9 cellular contexts compared by ENCODE assay signal in genomic region chr10:123154943-123155505, GRCh38. TPM values are rescaled to one million over a fixed set of nuclear protein-coding genes. Genes with fewer than 3 reads are reported as not detected.
DNase-seq lines count a peak whose midpoint lies in the region; ATAC-seq and TF ChIP-seq lines count a peak whose summit lies in the region.
"Had no signal": no experiment of that assay in that cellular context is flagged by ENCODE, and none has a peak within 500 bp of the region (broad histone marks: within the 10 kb centered on the region; RNA-seq: fewer than 3 reads in every experiment).

No MANE protein-coding gene starts in this region.

- H3K4me3 ChIP-seq in skeletal muscle tissue (ENCODE audit: low read length in 3 of 3), result peak overlapping the region; percentile 85 to 93 (median 93)

- H3K9me3 ChIP-seq in skeletal muscle tissue (ENCODE audit: control insufficient read depth in 3 of 3, low read length in 3 of 3), result no peaks in the 10 kb centered on the region

- intact Hi-C loops in CD14-positive monocyte (cut with micrococcal nuclease) (loop anchor here (2.0 to 10.0 kb wide), 8 partner anchors 146 to 2000 kb away; partner anchors contain the start of genes ACADSB (in 2 of the 2), IKZF5 (in 2 of the 2), ABRAXAS2 (in 1 of the 2) and C10orf88 (in 1 of the 2)), left ventricle myocardium superior (cut with micrococcal nuclease) (no loop called here)

- H3K9me3 Mint-ChIP-seq in CD14-positive monocyte, result peaks cover 0 to 15% (median 3%) of the 10 kb centered on the region in 7 donors
- H3K9me3 Mint-ChIP-seq in activated CD8-positive, alpha-beta T cell treated with anti-CD3 and anti-CD28 coated beads, Interleukin-2, amount 10 ng/mL, durations not matched to agents 7 days and 5 days (ENCODE audit: insufficient read depth), result peaks cover 5% of the 10 kb centered on the region

- ATAC-seq in GM19395 (IDR thresholded peaks at IDR 0.05; ENCODE audit: unreplicated experiment) (peak; percentile 26), HG03439 (IDR thresholded peaks at IDR 0.05; ENCODE audit: unreplicated experiment) (peak; percentile 30), left ventricle myocardium superior (peak; percentile 15)
- ATAC-seq in activated CD8-positive, alpha-beta T cell treated with anti-CD3 and anti-CD28 coated beads, Interleukin-2, amount 10 ng/mL, durations not matched to agents 7 days and 5 days, result no peak

- H3K27ac ChIP-seq in skeletal muscle tissue (ENCODE audit: low read depth, low read length), result peak overlapping the region; percentile 80

- peak overlapping the region; percentile 96 to 99 for H3K4me3 Mint-ChIP-seq in CD14-positive monocyte
- H3K4me3 Mint-ChIP-seq in activated CD8-positive, alpha-beta T cell treated with anti-CD3 and anti-CD28 coated beads, Interleukin-2, amount 10 ng/mL, durations not matched to agents 7 days and 5 days, result peak overlapping the region; percentile 96

- H3K27me3 Mint-ChIP-seq in CD14-positive monocyte (ENCODE audit: low read depth in 3 of 3), result peaks cover 34 to 36% (median 36%) of the 10 kb centered on the region in 3 donors
- peaks cover 12% of the 10 kb centered on the region for H3K27me3 Mint-ChIP-seq in activated CD8-positive, alpha-beta T cell treated with anti-CD3 and anti-CD28 coated beads, Interleukin-2, amount 10 ng/mL, durations not matched to agents 7 days and 5 days (ENCODE audit: low read depth)

- POLR2A ChIA-PET in activated CD8-positive, alpha-beta T cell treated with anti-CD3 and anti-CD28 coated beads, Interleukin-2, amount 10 ng/mL, durations not matched to agents 7 days and 5 days (lab: Charles Lee), result interaction anchor here (0.9 kb wide), 1 partner anchor 10 kb away, joined by 4 read pairs; no protein-coding TSS in a partner anchor

- CTCF ChIA-PET in activated CD8-positive, alpha-beta T cell treated with anti-CD3 and anti-CD28 coated beads, Interleukin-2, amount 10 ng/mL, durations not matched to agents 7 days and 5 days (lab: Charles Lee), result interaction anchor here (1.8 kb wide), 1 partner anchor 175 kb away, joined by 5 read pairs; the partner anchor contains the start of gene PSTK

- peak overlapping the region in 6 of 7 donors; percentile 73 to 88 (median 83) for H3K27ac Mint-ChIP-seq in CD14-positive monocyte
- peak overlapping the region; percentile 99 for H3K27ac Mint-ChIP-seq in activated CD8-positive, alpha-beta T cell treated with anti-CD3 and anti-CD28 coated beads, Interleukin-2, amount 10 ng/mL, durations not matched to agents 7 days and 5 days

- H3K36me3 ChIP-seq in skeletal muscle tissue (ENCODE audit: control insufficient read depth in 3 of 3, insufficient read depth in 3 of 3, low read length in 3 of 3), result peaks cover 5 to 20% (median 12%) of the 10 kb centered on the region in 3 donors

- H3K36me3 Mint-ChIP-seq in CD14-positive monocyte, result peaks cover 30 to 49% of the 10 kb centered on the region in 2 donors
- peaks cover 60% of the 10 kb centered on the region for H3K36me3 Mint-ChIP-seq in activated CD8-positive, alpha-beta T cell treated with anti-CD3 and anti-CD28 coated beads, Interleukin-2, amount 10 ng/mL, durations not matched to agents 7 days and 5 days (ENCODE audit: low read depth)

- H3K9ac ChIP-seq in skeletal muscle tissue (ENCODE audit: low read depth in 1 of 3, low read length in 3 of 3), result peak overlapping the region; percentile 88 to 92 (median 90)

- H3K4me1 Mint-ChIP-seq in CD14-positive monocyte, result peaks cover 48% of the 10 kb centered on the region
- peaks cover 80% of the 10 kb centered on the region for H3K4me1 Mint-ChIP-seq in activated CD8-positive, alpha-beta T cell treated with anti-CD3 and anti-CD28 coated beads, Interleukin-2, amount 10 ng/mL, durations not matched to agents 7 days and 5 days (ENCODE audit: low read depth)

- DNase-seq in CD14-positive monocyte (ENCODE audit: low spot score), result no peak
- no peak for DNase-seq in activated CD8-positive, alpha-beta T cell treated with anti-CD3 and anti-CD28 coated beads, Interleukin-2, amount 10 ng/mL, durations not matched to agents 7 days and 5 days
- peak; percentile 46 for DNase-seq in left ventricle myocardium superior
- no peak for DNase-seq in D341Med (ENCODE audit: low spot score)
- no peak for DNase-seq in stimulated activated CD4-positive, alpha-beta T cell treated with anti-CD3 and anti-CD28 coated beads, Interleukin-12 subunit alpha, Interleukin-12 subunit beta, amount 100 ng/mL, for 4 hours

- H3K4me1 ChIP-seq in skeletal muscle tissue (ENCODE audit: control insufficient read depth in 3 of 3, insufficient read depth in 3 of 3, low read length in 3 of 3), result peaks cover 19 to 28% (median 21%) of the 10 kb centered on the region in 3 donors

- peaks cover 29 to 36% (median 33%) of the 10 kb centered on the region in 3 donors for H3K27me3 ChIP-seq in skeletal muscle tissue (ENCODE audit: control insufficient read depth in 3 of 3, insufficient read depth in 3 of 3, low read length in 3 of 3)

- no peak for TF ChIP-seq CTCF in CD14-positive monocyte (IDR thresholded peaks at IDR 0.05)

RNA-seq across cellular contexts. Expression of gene BUB3, which starts 0.8 kb away (rescaled TPM):
- 10 to 100 TPM; 80.4 to 96.4 TPM for polyA plus RNA-seq in CD14-positive monocyte
- 100 to 1,000 TPM; 265 to 267 TPM for total RNA-seq in activated CD8-positive, alpha-beta T cell treated with anti-CD3 and anti-CD28 coated beads, Interleukin-2, amount 10 ng/mL, durations not matched to agents 7 days and 5 days
- 40.0 TPM for total RNA-seq in left ventricle myocardium superior
- 36.5 TPM for total RNA-seq in skeletal muscle tissue

RNA-seq across cellular contexts. Expression of gene HMX2, which starts 7.1 kb away (rescaled TPM):
- not detected for polyA plus RNA-seq in CD14-positive monocyte
- total RNA-seq in activated CD8-positive, alpha-beta T cell treated with anti-CD3 and anti-CD28 coated beads, Interleukin-2, amount 10 ng/mL, durations not matched to agents 7 days and 5 days, result not detected
- total RNA-seq in left ventricle myocardium superior (not detected), skeletal muscle tissue (not detected)
- total RNA-seq: T-helper 1 cell treated with Interleukin-12 subunit alpha and Interleukin-12 subunit beta and Interleukin-4 antibody, amounts not matched to agents 30 ng/mL and 1 ng/mL, for 36 hours had no signal

RNA-seq across cellular contexts. Expression of gene HMX3, which starts 19.3 kb away (rescaled TPM):
- not detected for polyA plus RNA-seq in CD14-positive monocyte
- not detected for total RNA-seq in activated CD8-positive, alpha-beta T cell treated with anti-CD3 and anti-CD28 coated beads, Interleukin-2, amount 10 ng/mL, durations not matched to agents 7 days and 5 days
- total RNA-seq in left ventricle myocardium superior (not detected), skeletal muscle tissue (not detected)
- total RNA-seq: T-helper 1 cell treated with Interleukin-12 subunit alpha and Interleukin-12 subunit beta and Interleukin-4 antibody, amounts not matched to agents 30 ng/mL and 1 ng/mL, for 36 hours had no signal
